In genomic region chr15:92881570-92881837, GRCh38 we compare ENCODE assay signal across 8 cellular contexts. TPM values are rescaled to one million over a fixed set of nuclear protein-coding genes. Genes with fewer than 3 reads are reported as not detected.
DNase-seq lines count a peak whose midpoint lies in the region; ATAC-seq, FAIRE-seq and TF ChIP-seq lines count a peak whose summit lies in the region.

No MANE protein-coding gene starts in this region.

- H3K27ac Mint-ChIP-seq in naive B cell, result peak overlapping the region; percentile 95 to 99 (median 96)

- H3K36me3 Mint-ChIP-seq in naive B cell, result peaks cover 7 to 20% of the 10 kb centered on the region in 2 donors

- CTCF ChIA-PET in HEK293T (lab: Yijun Ruan, JAX), result interaction anchor here (0.6 to 2.7 kb wide), 6 partner anchors 28 to 84 kb away, joined by 3 to 12 read pairs (median 7); no protein-coding TSS in a partner anchor

- H3K4me3 ChIP-seq in right atrium auricular region, result peak overlapping the region in 1 of 2 donors; percentile 45
- peak overlapping the region; percentile 40 for H3K4me3 ChIP-seq in bronchial epithelial cell (ENCODE audit: low read depth, low read length)

- TF ChIP-seq CTCF in right atrium auricular region (IDR thresholded peaks at IDR 0.05) (no peak), bronchial epithelial cell (IDR thresholded peaks at IDR 0.05; ENCODE audit: insufficient read depth, low read length, severe bottlenecking) (no peak)

- no peak for DNase-seq in right atrium auricular region (ENCODE audit: low spot score)
- DNase-seq in left cardiac atrium, result no peak
- DNase-seq in bronchial epithelial cell (ENCODE audit: low read depth), result no peak
- DNase-seq in naive B cell, result no peak
- DNase-seq in HEK293T (ENCODE audit: extremely low spot score), result no peak
- no peak for DNase-seq in NCI-H748 (lab: John Stamatoyannopoulos, UW; ENCODE audit: unreplicated experiment)
- no peak for DNase-seq in NOMO-1 (lab: John Stamatoyannopoulos, UW; ENCODE audit: unreplicated experiment in 2 of 2)

- peaks cover 0 to 1% (median 0%) of the 10 kb centered on the region in 7 donors for H3K9me3 Mint-ChIP-seq in naive B cell

- H3K4me1 Mint-ChIP-seq in naive B cell, result peaks cover 30 to 52% (median 40%) of the 10 kb centered on the region in 3 donors

- peaks cover 15% of the 10 kb centered on the region for H3K36me3 ChIP-seq in right atrium auricular region
- H3K36me3 ChIP-seq in bronchial epithelial cell (ENCODE audit: control insufficient read depth, insufficient read depth, low read length), result no peaks in the 10 kb centered on the region

- POLR2A ChIA-PET in HEK293T (lab: Yijun Ruan, JAX), result interaction anchor here (0.7 to 13.5 kb wide), 17 partner anchors 10 to 1887 kb away, joined by 3 to 341 read pairs (median 17); partner anchors contain the start of genes CHD2 and PRC1

- ATAC-seq in left cardiac atrium (no peak), naive B cell (ENCODE audit: low read depth in 2 of 2) (no peak), GM21360 (IDR thresholded peaks at IDR 0.05; ENCODE audit: unreplicated experiment) (no peak)

- H3K27ac ChIP-seq in right atrium auricular region, result peak overlapping the region; percentile 91

- H3K27me3 ChIP-seq in right atrium auricular region (no peaks in the 10 kb centered on the region), bronchial epithelial cell (ENCODE audit: control insufficient read depth, insufficient read depth, low read length) (no peaks in the 10 kb centered on the region)

- peak overlapping the region; percentile 88 to 100 (median 93) for H3K4me3 Mint-ChIP-seq in naive B cell

- peaks cover 0 to 32% of the 10 kb centered on the region in 2 donors for H3K4me1 ChIP-seq in right atrium auricular region

- intact Hi-C loops in left cardiac atrium (cut with DNase I), result loop anchor here (5.0 kb wide), 2 partner anchors 49 to 64 kb away; no protein-coding TSS in a partner anchor

- peaks cover 0 to 5% (median 5%) of the 10 kb centered on the region in 3 donors for H3K27me3 Mint-ChIP-seq in naive B cell

- no peaks in the 10 kb centered on the region for H3K9me3 ChIP-seq in right atrium auricular region

- no peak for FAIRE-seq in bronchial epithelial cell (lab: Jason Lieb, UNC)

TF ChIP-seq in HEK293T, 16 proteins besides CTCF, POLR2A, EP300 and RAD21:
- TF ChIP-seq ARNT (IDR thresholded peaks at IDR 0.05), result no peak
- TF ChIP-seq CTBP1 (IDR thresholded peaks at IDR 0.05; ENCODE audit: borderline replicate concordance), result no peak
- TF ChIP-seq LEF1 (IDR thresholded peaks at IDR 0.05; ENCODE audit: borderline replicate concordance), result no peak
- TF ChIP-seq FOXK2 (IDR thresholded peaks at IDR 0.05), result no peak
- no peak for TF ChIP-seq FOXM1 (IDR thresholded peaks at IDR 0.05; ENCODE audit: borderline replicate concordance)
- TF ChIP-seq ELF4 (IDR thresholded peaks at IDR 0.05), result no peak
- no peak for TF ChIP-seq L3MBTL2 (conservative IDR thresholded peaks at IDR 0.05)
- TF ChIP-seq HDGF (IDR thresholded peaks at IDR 0.05; ENCODE audit: borderline replicate concordance), result no peak
- TF ChIP-seq SUZ12 (IDR thresholded peaks at IDR 0.05), result no peak
- no peak for TF ChIP-seq NFRKB (IDR thresholded peaks at IDR 0.05)
- no peak for TF ChIP-seq ZNF384 (IDR thresholded peaks at IDR 0.05)
- TF ChIP-seq PKNOX1 (IDR thresholded peaks at IDR 0.05), result no peak
- no peak for TF ChIP-seq FOXA1 (IDR thresholded peaks at IDR 0.05)
- no peak for TF ChIP-seq TARDBP (IDR thresholded peaks at IDR 0.05)
- TF ChIP-seq SP1 (IDR thresholded peaks at IDR 0.05), result no peak

RNA-seq across cellular contexts. Expression of gene CHD2, which starts 18.6 kb away (rescaled TPM):
- total RNA-seq in right atrium auricular region (10 to 100 TPM; 31.1 to 37.9 TPM), left cardiac atrium (10 to 100 TPM; 59.8 to 63.2 TPM), bronchial epithelial cell (65.6 and 104 TPM in 2 replicates)
- 100 to 1,000 TPM in 1 of 6 donors, 10 to 100 TPM in 5; 41.6 to 134 (median 85.2) TPM for polyA plus RNA-seq in naive B cell (ENCODE audit: low read depth in 6 of 6)
